ENCODE assay signal across 8 cellular contexts in the genomic region with DNA sequence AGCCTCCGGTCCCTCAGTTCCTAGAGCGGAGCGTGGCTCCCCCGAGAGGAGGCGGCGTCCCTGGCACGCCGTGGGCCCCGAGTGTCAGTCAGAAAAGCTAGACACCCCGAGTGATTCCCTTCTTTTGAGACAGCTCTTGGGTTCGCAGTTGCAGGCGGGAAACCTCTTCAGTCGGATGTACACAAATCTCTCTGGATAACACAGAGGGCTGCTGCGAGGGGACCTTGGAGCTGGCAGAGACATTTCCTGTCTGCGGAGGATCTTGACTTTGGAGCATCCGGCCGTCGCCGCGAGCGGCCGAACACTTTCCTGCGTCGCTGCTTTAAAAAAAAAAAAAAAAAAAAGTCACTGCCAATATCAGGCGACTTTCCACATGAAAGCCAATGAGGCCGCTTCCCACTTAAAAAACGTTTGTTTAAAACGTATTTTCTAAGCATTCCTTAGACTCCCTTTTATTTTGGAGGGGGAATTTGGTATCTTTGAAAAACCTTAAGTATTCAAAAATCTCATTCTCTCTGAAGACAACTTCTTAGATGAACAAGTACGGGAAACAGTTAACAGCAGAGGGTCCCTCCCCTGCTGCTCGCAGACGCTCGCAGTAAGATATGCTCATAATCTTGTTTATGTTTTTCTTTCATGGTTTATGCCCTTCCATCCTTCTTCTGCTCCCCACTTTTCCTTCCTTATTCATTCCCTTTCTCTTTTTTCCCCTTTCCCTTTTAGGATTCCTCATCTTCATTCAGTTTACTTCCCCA. TPM values are rescaled to one million over a fixed set of nuclear protein-coding genes. Genes with fewer than 3 reads are reported as not detected.
DNase-seq lines count a peak whose midpoint lies in the region; ATAC-seq and TF ChIP-seq lines count a peak whose summit lies in the region.

No MANE protein-coding gene starts in this region.

- ATAC-seq in GM18520 (IDR thresholded peaks at IDR 0.05; ENCODE audit: unreplicated experiment), result no peak
- ATAC-seq in HG02763 (IDR thresholded peaks at IDR 0.05; ENCODE audit: unreplicated experiment), result no peak

- no peaks in the 10 kb centered on the region for H3F3A ChIP-seq in neural progenitor cell (ENCODE audit: low read depth)

- no peak overlapping the region for H2AFZ ChIP-seq in neural progenitor cell (replicated peaks)

- peaks cover 94% of the 10 kb centered on the region for H3K27me3 ChIP-seq in neural progenitor cell

- H3K27me3 Mint-ChIP-seq in Calu3 (ENCODE audit: unreplicated experiment), result no peaks in the 10 kb centered on the region
- H3K27me3 Mint-ChIP-seq in activated CD4-positive, alpha-beta T cell treated with anti-CD3 and anti-CD28 coated beads, Interleukin-2, amount 10 ng/mL, durations not matched to agents 7 days and 5 days, result peaks cover 78% of the 10 kb centered on the region
- H3K27me3 Mint-ChIP-seq in neural progenitor cell (ENCODE audit: insufficient read depth, low read depth), result peaks cover 51% of the 10 kb centered on the region

- H3K9me3 ChIP-seq in neural progenitor cell (ENCODE audit: low read depth), result no peaks in the 10 kb centered on the region

- POLR2A ChIA-PET in activated CD4-positive, alpha-beta T cell treated with anti-CD3 and anti-CD28 coated beads, Interleukin-2, amount 10 ng/mL, durations not matched to agents 7 days and 5 days (lab: Charles Lee), result no interaction called here

- no peak overlapping the region for H3K27ac ChIP-seq in neural progenitor cell

- intact Hi-C loops in Calu3 (cut with micrococcal nuclease; ENCODE audit: unreplicated experiment), result no loop called here

- H3K36me3 Mint-ChIP-seq in Calu3 (ENCODE audit: insufficient read depth, unreplicated experiment), result peaks cover 34% of the 10 kb centered on the region
- H3K36me3 Mint-ChIP-seq in activated CD4-positive, alpha-beta T cell treated with anti-CD3 and anti-CD28 coated beads, Interleukin-2, amount 10 ng/mL, durations not matched to agents 7 days and 5 days (ENCODE audit: low read depth), result no peaks in the 10 kb centered on the region
- H3K36me3 Mint-ChIP-seq in neural progenitor cell, result no peaks in the 10 kb centered on the region

- H3K36me3 ChIP-seq in neural progenitor cell, result no peaks in the 10 kb centered on the region

- no peak for DNase-seq in Calu3
- DNase-seq in LHCN-M2 (ENCODE audit: low read depth), result peak; percentile 50
- peak; percentile 43 for DNase-seq in activated CD4-positive, alpha-beta T cell treated with anti-CD3 and anti-CD28 coated beads, Interleukin-2, amount 10 ng/mL, durations not matched to agents 7 days and 5 days
- peak; percentile 34 for DNase-seq in fibroblast of peridontal ligament (ENCODE audit: extremely low read depth)
- peak; percentile 19 for DNase-seq in neural progenitor cell (ENCODE audit: low spot score)
- DNase-seq in NCI-H2107 (lab: John Stamatoyannopoulos, UW), result no peak

- H3K4me2 ChIP-seq in neural progenitor cell, result peak overlapping the region; percentile 62

- peak overlapping the region; percentile 5 for H3K4me3 ChIP-seq in neural progenitor cell

- H3K4me3 Mint-ChIP-seq in Calu3 (ENCODE audit: low read depth, unreplicated experiment), result peak overlapping the region; percentile 39
- H3K4me3 Mint-ChIP-seq in activated CD4-positive, alpha-beta T cell treated with anti-CD3 and anti-CD28 coated beads, Interleukin-2, amount 10 ng/mL, durations not matched to agents 7 days and 5 days, result peak overlapping the region; percentile 68
- H3K4me3 Mint-ChIP-seq in neural progenitor cell, result peak overlapping the region; percentile 80

- H3K79me2 ChIP-seq in neural progenitor cell (ENCODE audit: low read depth), result no peaks in the 10 kb centered on the region

- H3K4me1 ChIP-seq in neural progenitor cell, result no peaks in the 10 kb centered on the region

- H4K20me1 ChIP-seq in neural progenitor cell (ENCODE audit: low read depth), result peaks cover 13% of the 10 kb centered on the region

- CTCF ChIA-PET in Calu3 (lab: Charles Lee), result interaction anchor here (0.7 kb wide), 2 partner anchors 451 to 669 kb away, joined by 4 to 6 read pairs; no protein-coding TSS in a partner anchor
- CTCF ChIA-PET in activated CD4-positive, alpha-beta T cell treated with anti-CD3 and anti-CD28 coated beads, Interleukin-2, amount 10 ng/mL, durations not matched to agents 7 days and 5 days (lab: Charles Lee), result interaction anchor here (0.6 to 0.9 kb wide), 3 partner anchors 13 to 22 kb away, joined by 3 to 4 read pairs (median 3); no protein-coding TSS in a partner anchor

- no peak overlapping the region for H3K9ac ChIP-seq in neural progenitor cell

- H3K27ac Mint-ChIP-seq in Calu3 (ENCODE audit: unreplicated experiment) (peak overlapping the region; percentile 79), neural progenitor cell (no peak overlapping the region)
- no peak overlapping the region for H3K27ac Mint-ChIP-seq in activated CD4-positive, alpha-beta T cell treated with anti-CD3 and anti-CD28 coated beads, Interleukin-2, amount 10 ng/mL, durations not matched to agents 7 days and 5 days

- no TSS peak for BruUV-seq in Calu3 (replicated peaks; lab: Mats Ljungman, UMichigan)

- TF ChIP-seq CTCF in Calu3 (IDR thresholded peaks at IDR 0.05; ENCODE audit: unreplicated experiment), result no peak
- TF ChIP-seq CTCF in neural progenitor cell (IDR thresholded peaks at IDR 0.05), result no peak

- no peaks in the 10 kb centered on the region for H3K9me3 Mint-ChIP-seq in Calu3 (ENCODE audit: low read depth, unreplicated experiment)
- H3K9me3 Mint-ChIP-seq in activated CD4-positive, alpha-beta T cell treated with anti-CD3 and anti-CD28 coated beads, Interleukin-2, amount 10 ng/mL, durations not matched to agents 7 days and 5 days, result no peaks in the 10 kb centered on the region
- no peaks in the 10 kb centered on the region for H3K9me3 Mint-ChIP-seq in neural progenitor cell

- H3K4me1 Mint-ChIP-seq in Calu3 (ENCODE audit: low read depth, unreplicated experiment) (peaks cover 34% of the 10 kb centered on the region), neural progenitor cell (peaks cover 10% of the 10 kb centered on the region)
- H3K4me1 Mint-ChIP-seq in activated CD4-positive, alpha-beta T cell treated with anti-CD3 and anti-CD28 coated beads, Interleukin-2, amount 10 ng/mL, durations not matched to agents 7 days and 5 days, result peaks cover 29% of the 10 kb centered on the region

RNA-seq across cellular contexts. Expression of a gene that starts 9.9 kb away (rescaled TPM):
- total RNA-seq in Calu3 (2022) (91.5 and 97.7 TPM in 2 replicates), LHCN-M2 (2014; rRNA removed) (0.06 TPM in 1 of 2 replicates, not detected in the other), neural progenitor cell (ENCODE audit: low replicate concordance) (not detected in 2 replicates)
- 0.27 TPM for polyA plus RNA-seq in LHCN-M2 (2012)
- under 1 TPM in 1 of 2 experiments, not detected in 1; 0.25 TPM for total RNA-seq in activated CD4-positive, alpha-beta T cell treated with anti-CD3 and anti-CD28 coated beads, Interleukin-2, amount 10 ng/mL, durations not matched to agents 7 days and 5 days

Comparison
In these comparisons a context has a peak if more than half of its experiments do, and no peak if none do; other contexts are left out.
1. DNase-seq: peak in LHCN-M2 (single experiment), activated CD4-positive, alpha-beta T cell treated with anti-CD3 and anti-CD28 coated beads, Interleukin-2, amount 10 ng/mL, durations not matched to agents 7 days and 5 days (single experiment), fibroblast of peridontal ligament (single experiment) and neural progenitor cell (single experiment); none in Calu3 (single experiment) and NCI-H2107 (single experiment).
2. RNA of a gene that starts 9.9 kb away (total RNA-seq): 91.5 to 97.7 TPM in Calu3; 0.25 TPM in activated CD4-positive, alpha-beta T cell treated with anti-CD3 and anti-CD28 coated beads, Interleukin-2, amount 10 ng/mL, durations not matched to agents 7 days and 5 days, 0.06 TPM in LHCN-M2 and not detected in neural progenitor cell; every median in the first group is over 10 times any median in the second.
3. Peak in every context shown above with its lines, with median percentiles within 50 percentile points of each other: H3K4me3 Mint-ChIP-seq.